1 cellular context compared by ENCODE assay signal in the genomic region with DNA sequence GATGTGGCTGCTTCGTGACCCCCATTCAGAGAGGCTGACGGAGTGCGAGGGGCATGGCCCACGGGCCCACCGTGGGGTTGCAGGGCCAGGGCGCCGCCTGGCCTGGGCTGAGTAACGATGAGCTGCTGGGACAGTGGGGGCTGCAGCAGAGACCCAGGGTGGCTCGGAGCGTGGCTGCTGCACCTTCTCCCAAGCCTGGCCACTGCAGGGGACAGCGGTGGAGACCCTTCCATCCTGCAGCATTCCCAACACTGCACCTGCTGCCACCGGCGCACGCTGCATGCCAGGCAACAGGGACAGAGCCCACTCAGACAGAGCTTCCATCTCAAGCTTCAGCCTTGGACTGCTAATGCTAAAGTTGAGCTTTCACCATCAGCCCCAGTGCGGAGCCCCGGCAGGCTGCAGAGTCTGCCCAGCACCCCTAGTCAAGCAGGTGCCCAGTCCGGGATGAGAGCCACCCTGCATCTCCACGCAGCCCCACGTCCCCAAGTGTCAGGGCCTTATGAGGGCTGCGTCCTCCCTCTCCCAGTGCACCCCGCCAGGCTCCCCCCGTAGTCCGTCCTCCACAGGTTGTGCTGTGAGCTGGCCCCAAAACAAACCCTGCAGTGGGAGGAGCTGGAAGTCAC.
TF ChIP-seq lines count a peak whose summit lies in the region.

No MANE protein-coding gene starts in this region.

TF ChIP-seq in HepG2, 621 proteins besides CTCF, POLR2A, EP300 and RAD21 (continued from another document):
- TF ChIP-seq ZNF18 (CRISPR knock-in tag; IDR thresholded peaks at IDR 0.05; ENCODE audit: insufficient replicate concordance) (no peak), SMAD1 (CRISPR knock-in tag; IDR thresholded peaks at IDR 0.05; ENCODE audit: borderline replicate concordance, low read depth) (no peak), KMT2B (CRISPR knock-in tag; IDR thresholded peaks at IDR 0.05) (no peak)
